Comparison of ENCODE assay signal across 21 cellular contexts in the genomic region with DNA sequence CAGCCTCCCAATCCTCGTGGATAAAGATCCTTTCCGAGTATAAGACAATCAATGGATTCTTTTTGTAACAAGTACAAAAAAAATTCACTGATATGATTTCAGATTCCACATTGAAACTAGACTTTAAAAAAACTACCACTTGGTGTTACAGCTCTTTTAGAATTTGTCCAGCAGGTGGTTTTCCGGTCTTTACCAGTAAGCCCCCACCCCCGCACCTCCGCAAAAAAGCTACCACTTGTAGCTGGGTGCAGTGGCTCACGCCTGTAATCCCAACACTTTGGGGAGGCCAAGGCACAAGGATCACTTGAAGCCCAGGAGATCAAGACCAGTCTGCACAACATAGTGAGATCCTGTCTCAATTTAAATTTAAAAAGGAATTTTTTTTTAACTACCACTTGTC. TPM values are rescaled to one million over a fixed set of nuclear protein-coding genes. Genes with fewer than 3 reads are reported as not detected.
"Had no signal": no experiment of that assay in that cellular context is flagged by ENCODE, and none has a peak within 500 bp of the region (broad histone marks: within the 10 kb centered on the region; RNA-seq: fewer than 3 reads in every experiment).

No MANE protein-coding gene starts in this region.

- H3K36me3 ChIP-seq: heart left ventricle, neutrophil, pancreas, right atrium auricular region, spleen, tibial artery had no signal

- H3K4me3 ChIP-seq: heart left ventricle, pancreas, psoas muscle, right atrium auricular region, spleen, tibial artery had no signal

- H3K4me3 Mint-ChIP-seq: activated CD8-positive, alpha-beta memory T cell treated with anti-CD3 and anti-CD28 coated beads, Interleukin-2, amount 10 ng/mL, durations not matched to agents 7 days and 5 days; activated naive CD4-positive, alpha-beta T cell treated with anti-CD3 and anti-CD28 coated beads, Interleukin-2, amount 50 U/mL, for 24 hours; brain; memory B cell; natural killer cell treated with Interleukin-12 subunit alpha and Interleukin-12 subunit beta and Interleukin-15 and Interleukin-18, amount 100 ng/mL, for 72 hours; stimulated activated naive CD8-positive, alpha-beta T cell treated with anti-CD3 and anti-CD28 coated beads, Interleukin-15, Interleukin-2, amounts not matched to agents 100 ng/mL and 50 ng/mL, for 24 hours; T-helper 1 cell treated with Interleukin-12 subunit alpha and Interleukin-12 subunit beta and Interleukin-4 antibody, amounts not matched to agents 30 μg/mL and 1 μg/mL, for 36 hours had no signal

- H3K4me1 Mint-ChIP-seq: activated CD8-positive, alpha-beta memory T cell treated with anti-CD3 and anti-CD28 coated beads, Interleukin-2, amount 10 ng/mL, durations not matched to agents 7 days and 5 days had no signal

- H3K4me1 ChIP-seq: heart left ventricle, pancreas, psoas muscle, right atrium auricular region, spleen, tibial artery had no signal

- H3K27me3 ChIP-seq: right atrium auricular region had no signal

- FAIRE-seq: endometrium, islet of Langerhans, pancreas, urothelium cell line had no signal

- H3K27me3 Mint-ChIP-seq: brain had no signal

- DNase-seq: activated CD8-positive, alpha-beta memory T cell treated with anti-CD3 and anti-CD28 coated beads, Interleukin-2, amount 10 ng/mL, durations not matched to agents 7 days and 5 days; activated effector memory CD4-positive, alpha-beta T cell treated with anti-CD3 and anti-CD28 coated beads, Interleukin-2, amount 50 U/mL, for 16 hours; activated T-cell treated with anti-CD3 and anti-CD28 coated beads for 4 hours; aorta; heart left ventricle; pancreas; psoas muscle; spleen; stimulated activated CD4-positive, alpha-beta T cell treated with anti-CD3 and anti-CD28 coated beads, Interleukin-4, amount 100 ng/mL, for 24 hours; tibial artery had no signal

- H3K9me3 ChIP-seq: heart left ventricle, neutrophil, pancreas, psoas muscle, right atrium auricular region, spleen, tibial artery had no signal

- H3K36me3 Mint-ChIP-seq: activated CD8-positive, alpha-beta memory T cell treated with anti-CD3 and anti-CD28 coated beads, Interleukin-2, amount 10 ng/mL, durations not matched to agents 7 days and 5 days; activated naive CD4-positive, alpha-beta T cell treated with anti-CD3 and anti-CD28 coated beads, Interleukin-2, amount 50 U/mL, for 24 hours; memory B cell; natural killer cell treated with Interleukin-12 subunit alpha and Interleukin-12 subunit beta and Interleukin-15 and Interleukin-18, amount 100 ng/mL, for 72 hours had no signal

- H3K9me3 Mint-ChIP-seq: activated naive CD4-positive, alpha-beta T cell treated with anti-CD3 and anti-CD28 coated beads, Interleukin-2, amount 50 U/mL, for 24 hours; memory B cell; natural killer cell treated with Interleukin-12 subunit alpha and Interleukin-12 subunit beta and Interleukin-15 and Interleukin-18, amount 100 ng/mL, for 72 hours; stimulated activated naive CD8-positive, alpha-beta T cell treated with anti-CD3 and anti-CD28 coated beads, Interleukin-15, Interleukin-2, amounts not matched to agents 100 ng/mL and 50 ng/mL, for 24 hours; T-helper 1 cell treated with Interleukin-12 subunit alpha and Interleukin-12 subunit beta and Interleukin-4 antibody, amounts not matched to agents 30 μg/mL and 1 μg/mL, for 36 hours had no signal

- ATAC-seq: activated CD8-positive, alpha-beta memory T cell treated with anti-CD3 and anti-CD28 coated beads, Interleukin-2, amount 10 ng/mL, durations not matched to agents 7 days and 5 days; heart left ventricle; natural killer cell treated with Interleukin-12 subunit alpha and Interleukin-12 subunit beta and Interleukin-15 and Interleukin-18, amount 100 ng/mL, for 72 hours; pancreas; psoas muscle had no signal

- H3K27ac ChIP-seq: heart left ventricle, neutrophil, pancreas, psoas muscle, right atrium auricular region, spleen, tibial artery had no signal

- H3K27ac Mint-ChIP-seq: activated CD8-positive, alpha-beta memory T cell treated with anti-CD3 and anti-CD28 coated beads, Interleukin-2, amount 10 ng/mL, durations not matched to agents 7 days and 5 days; activated naive CD4-positive, alpha-beta T cell treated with anti-CD3 and anti-CD28 coated beads, Interleukin-2, amount 50 U/mL, for 24 hours; memory B cell; natural killer cell treated with Interleukin-12 subunit alpha and Interleukin-12 subunit beta and Interleukin-15 and Interleukin-18, amount 100 ng/mL, for 72 hours; stimulated activated naive CD8-positive, alpha-beta T cell treated with anti-CD3 and anti-CD28 coated beads, Interleukin-15, Interleukin-2, amounts not matched to agents 100 ng/mL and 50 ng/mL, for 24 hours; T-helper 1 cell treated with Interleukin-12 subunit alpha and Interleukin-12 subunit beta and Interleukin-4 antibody, amounts not matched to agents 30 μg/mL and 1 μg/mL, for 36 hours had no signal

RNA-seq across cellular contexts. Expression of gene IGF2BP3, which starts 19.8 kb away (rescaled TPM):
- total RNA-seq: right atrium auricular region had no signal
